In genomic region chr2:14554829-14555580, GRCh38 we compare ENCODE assay signal across 22 cellular contexts.
"Had no signal": no experiment of that assay in that cellular context is flagged by ENCODE, and none has a peak within 500 bp of the region (broad histone marks: within the 10 kb centered on the region; RNA-seq: fewer than 3 reads in every experiment).

No MANE protein-coding gene starts in this region.

- DNase-seq: activated CD4-positive, alpha-beta T cell treated with anti-CD3 and anti-CD28 coated beads, Interleukin-2, amount 50 U/mL, for 4 hours; activated naive CD4-positive, alpha-beta T cell treated with anti-CD3 and anti-CD28 coated beads for 36 hours; activated naive CD8-positive, alpha-beta T cell treated with anti-CD3 and anti-CD28 coated beads, Interleukin-2, amount 50 U/mL, for 24 hours; activated T-cell treated with anti-CD3 and anti-CD28 coated beads for 4 hours; anterior cingulate cortex; central memory CD4-positive, alpha-beta T cell; hippocampal formation; stimulated activated CD4-positive, alpha-beta T cell treated with anti-CD3 and anti-CD28 coated beads, Interleukin-15, amount 100 ng/mL, for 24 hours; stimulated activated CD4-positive, alpha-beta T cell treated with anti-CD3 and anti-CD28 coated beads, Interleukin-2, amount 100 ng/mL, for 48 hours; SW 1271; T-helper 2 cell; upper lobe of left lung had no signal

- H3K27ac ChIP-seq: coronary artery, right atrium auricular region, upper lobe of left lung had no signal

- H3K27ac Mint-ChIP-seq: activated naive CD4-positive, alpha-beta T cell treated with anti-CD3 and anti-CD28 coated beads for 36 hours; activated naive CD8-positive, alpha-beta T cell treated with anti-CD3 and anti-CD28 coated beads, Interleukin-2, amount 50 U/mL, for 24 hours; brain; mesothelial cell of epicardium; progenitor cell of endocrine pancreas; stimulated activated naive CD8-positive, alpha-beta T cell treated with anti-CD3 and anti-CD28 coated beads, Interleukin-15, Interleukin-2, amounts not matched to agents 100 ng/mL and 50 ng/mL, for 24 hours had no signal

- ATAC-seq: activated naive CD8-positive, alpha-beta T cell treated with anti-CD3 and anti-CD28 coated beads, Interleukin-2, amount 50 U/mL, for 24 hours; left lobe of liver had no signal

- H3K4me3 ChIP-seq: coronary artery, lung, right atrium auricular region, upper lobe of left lung had no signal

- H3K36me3 Mint-ChIP-seq: brain, mesothelial cell of epicardium had no signal

- FAIRE-seq: islet of Langerhans had no signal

- H3K27me3 ChIP-seq: right atrium auricular region, upper lobe of left lung had no signal

- H3K4me3 Mint-ChIP-seq: activated naive CD4-positive, alpha-beta T cell treated with anti-CD3 and anti-CD28 coated beads for 36 hours; activated naive CD8-positive, alpha-beta T cell treated with anti-CD3 and anti-CD28 coated beads, Interleukin-2, amount 50 U/mL, for 24 hours; brain; mesothelial cell of epicardium; neural crest cell; stimulated activated naive CD8-positive, alpha-beta T cell treated with anti-CD3 and anti-CD28 coated beads, Interleukin-15, Interleukin-2, amounts not matched to agents 100 ng/mL and 50 ng/mL, for 24 hours had no signal

- H3K27me3 Mint-ChIP-seq: activated naive CD8-positive, alpha-beta T cell treated with anti-CD3 and anti-CD28 coated beads, Interleukin-2, amount 50 U/mL, for 24 hours; progenitor cell of endocrine pancreas; stimulated activated naive CD8-positive, alpha-beta T cell treated with anti-CD3 and anti-CD28 coated beads, Interleukin-15, Interleukin-2, amounts not matched to agents 100 ng/mL and 50 ng/mL, for 24 hours had no signal

- H3K4me1 Mint-ChIP-seq: activated naive CD8-positive, alpha-beta T cell treated with anti-CD3 and anti-CD28 coated beads, Interleukin-2, amount 50 U/mL, for 24 hours; brain; neural crest cell had no signal

- H3K36me3 ChIP-seq: right atrium auricular region, upper lobe of left lung had no signal

- H3K4me1 ChIP-seq: right atrium auricular region, upper lobe of left lung had no signal

- H3K9me3 ChIP-seq: right atrium auricular region, upper lobe of left lung had no signal

- H3K9me3 Mint-ChIP-seq: activated naive CD4-positive, alpha-beta T cell treated with anti-CD3 and anti-CD28 coated beads for 36 hours; activated naive CD8-positive, alpha-beta T cell treated with anti-CD3 and anti-CD28 coated beads, Interleukin-2, amount 50 U/mL, for 24 hours; brain; mesothelial cell of epicardium; neural crest cell had no signal
